Comparison of ENCODE assay signal across 26 cellular contexts in genomic region chr12:54987611-54988231, GRCh38. TPM values are rescaled to one million over a fixed set of nuclear protein-coding genes. Genes with fewer than 3 reads are reported as not detected.
A peak's percentile ranks its signal among the peaks of the same experiment; 100 is the strongest.
DNase-seq lines count a peak whose midpoint lies in the region; ATAC-seq and TF ChIP-seq lines count a peak whose summit lies in the region.
"Had no signal": no experiment of that assay in that cellular context is flagged by ENCODE, and none has a peak within 500 bp of the region (broad histone marks: within the 10 kb centered on the region; RNA-seq: fewer than 3 reads in every experiment).

No MANE protein-coding gene starts in this region.

- WGBS in body of pancreas, 2 donors, result 75 to 83% methylated on average over 4 of the region's 4 CpGs

- no peak for ATAC-seq in naive thymus-derived CD4-positive, alpha-beta T cell
- no peak for ATAC-seq in body of pancreas
- ATAC-seq: SK-N-SH treated with all-trans-retinoic acid at 6 μM for 48 hours had no signal

- no peaks in the 10 kb centered on the region for H3K27me3 Mint-ChIP-seq in activated T-cell treated with anti-CD3 and anti-CD28 coated beads, Interleukin-2, amount 50 U/mL, for 24 hours
- no peaks in the 10 kb centered on the region for H3K27me3 Mint-ChIP-seq in activated T-helper 2 cell treated with anti-CD3 and anti-CD28 coated beads, Interferon-gamma antibody, Interleukin-2, Interleukin-4, amounts not matched to agents 10 μg/mL and 5 μg/mL and 100 μg/mL, durations not matched to agents 14 hours and 24 hours and 36 hours (ENCODE audit: low read depth)
- H3K27me3 Mint-ChIP-seq in naive thymus-derived CD4-positive, alpha-beta T cell, result no peaks in the 10 kb centered on the region
- H3K27me3 Mint-ChIP-seq: activated naive CD4-positive, alpha-beta T cell treated with anti-CD3 and anti-CD28 coated beads, Interleukin-2, amount 10 ng/mL, durations not matched to agents 7 days and 5 days had no signal

- DNase-seq in activated T-cell treated with anti-CD3 and anti-CD28 coated beads, Interleukin-2, amount 50 U/mL, for 24 hours, result no peak
- no peak for DNase-seq in activated T-cell treated with anti-CD3 and anti-CD28 coated beads, Interleukin-2, amount 50 U/mL, for 1 hour
- DNase-seq in activated T-helper 2 cell treated with anti-CD3 and anti-CD28 coated beads, Interferon-gamma antibody, Interleukin-2, Interleukin-4, amounts not matched to agents 10 μg/mL and 5 μg/mL and 100 μg/mL, durations not matched to agents 14 hours and 24 hours and 36 hours (ENCODE audit: low spot score), result no peak
- DNase-seq in naive thymus-derived CD4-positive, alpha-beta T cell, result no peak
- DNase-seq in body of pancreas (no peak), iPS-NIHi7 (ENCODE audit: extremely low spot score) (no peak), cortex of kidney (lab: John Stamatoyannopoulos, UW) (no peak)
- DNase-seq: activated CD4-positive, alpha-beta T cell treated with anti-CD3 and anti-CD28 coated beads for 48 hours; activated naive CD4-positive, alpha-beta T cell treated with anti-CD3 and anti-CD28 coated beads, Interleukin-2, amount 10 ng/mL, durations not matched to agents 7 days and 5 days; effector CD8-positive, alpha-beta T cell; islet precursor cell; stimulated activated CD8-positive, alpha-beta memory T cell treated with anti-CD3 and anti-CD28 coated beads, Interleukin-4, amount 100 ng/mL, for 48 hours had no signal

- H3K36me3 Mint-ChIP-seq in activated T-cell treated with anti-CD3 and anti-CD28 coated beads, Interleukin-2, amount 50 U/mL, for 24 hours (ENCODE audit: low read depth), result peaks cover 21% of the 10 kb centered on the region
- peaks cover 32% of the 10 kb centered on the region for H3K36me3 Mint-ChIP-seq in activated T-helper 2 cell treated with anti-CD3 and anti-CD28 coated beads, Interferon-gamma antibody, Interleukin-2, Interleukin-4, amounts not matched to agents 10 μg/mL and 5 μg/mL and 100 μg/mL, durations not matched to agents 14 hours and 24 hours and 36 hours (ENCODE audit: low read depth)
- peaks cover 3 to 27% (median 17%) of the 10 kb centered on the region in 5 donors for H3K36me3 Mint-ChIP-seq in naive thymus-derived CD4-positive, alpha-beta T cell

- intact Hi-C loops in activated T-helper 2 cell treated with anti-CD3 and anti-CD28 coated beads, Interferon-gamma antibody, Interleukin-2, Interleukin-4, amounts not matched to agents 10 μg/mL and 5 μg/mL and 100 μg/mL, durations not matched to agents 14 hours and 24 hours and 36 hours (cut with micrococcal nuclease), result no loop called here
- intact Hi-C loops in naive thymus-derived CD4-positive, alpha-beta T cell (cut with micrococcal nuclease), result loop anchor here in 1 of 2 donors (10.0 kb wide), 1 partner anchor 573 kb away; the partner anchor contains the start of gene ITGA5
- intact Hi-C loops in body of pancreas (cut with DNase I), result no loop called here

- no peak for TF ChIP-seq POLR2A in body of pancreas (IDR thresholded peaks at IDR 0.05)

- no peak overlapping the region for H3K4me3 ChIP-seq in naive thymus-derived CD4-positive, alpha-beta T cell (ENCODE audit: low read length)
- H3K4me3 ChIP-seq in body of pancreas, result no peak overlapping the region
- H3K4me3 ChIP-seq: esophagus muscularis mucosa, MG63 had no signal

- peaks cover 85% of the 10 kb centered on the region for H3K4me1 Mint-ChIP-seq in activated T-cell treated with anti-CD3 and anti-CD28 coated beads, Interleukin-2, amount 50 U/mL, for 24 hours (ENCODE audit: low read depth)
- peaks cover 69% of the 10 kb centered on the region for H3K4me1 Mint-ChIP-seq in activated T-helper 2 cell treated with anti-CD3 and anti-CD28 coated beads, Interferon-gamma antibody, Interleukin-2, Interleukin-4, amounts not matched to agents 10 μg/mL and 5 μg/mL and 100 μg/mL, durations not matched to agents 14 hours and 24 hours and 36 hours (ENCODE audit: low read depth)
- H3K4me1 Mint-ChIP-seq in naive thymus-derived CD4-positive, alpha-beta T cell, result peaks cover 43 to 77% (median 67%) of the 10 kb centered on the region in 7 donors

- TF ChIP-seq CTCF in body of pancreas (IDR thresholded peaks at IDR 0.05), result no peak

- no peaks in the 10 kb centered on the region for H3K9me3 Mint-ChIP-seq in activated T-cell treated with anti-CD3 and anti-CD28 coated beads, Interleukin-2, amount 50 U/mL, for 24 hours
- H3K9me3 Mint-ChIP-seq in activated T-helper 2 cell treated with anti-CD3 and anti-CD28 coated beads, Interferon-gamma antibody, Interleukin-2, Interleukin-4, amounts not matched to agents 10 μg/mL and 5 μg/mL and 100 μg/mL, durations not matched to agents 14 hours and 24 hours and 36 hours, result peaks cover 7% of the 10 kb centered on the region
- peaks cover 0 to 5% (median 0%) of the 10 kb centered on the region in 11 donors for H3K9me3 Mint-ChIP-seq in naive thymus-derived CD4-positive, alpha-beta T cell

- H3K27ac ChIP-seq in KOPT-K1 (ENCODE audit: low read depth, low read length, poor library complexity, severe bottlenecking) (peak overlapping the region; percentile 94), body of pancreas (no peak overlapping the region)
- peak overlapping the region; percentile 80 for H3K27ac ChIP-seq in naive thymus-derived CD4-positive, alpha-beta T cell (ENCODE audit: low read depth, low read length)

- H3K27me3 ChIP-seq in naive thymus-derived CD4-positive, alpha-beta T cell (ENCODE audit: control insufficient read depth in 2 of 2, insufficient read depth in 2 of 2, low read length in 2 of 2), result no peaks in the 10 kb centered on the region
- H3K27me3 ChIP-seq in body of pancreas, result no peaks in the 10 kb centered on the region
- H3K27me3 ChIP-seq: esophagus muscularis mucosa, MG63 had no signal

- H3K36me3 ChIP-seq in KOPT-K1 (ENCODE audit: insufficient read depth, low read length), result 0 out of 2 replicates have a peak, but pooled peaks cover 3% of the 10 kb centered on the region
- H3K36me3 ChIP-seq in naive thymus-derived CD4-positive, alpha-beta T cell (ENCODE audit: control insufficient read depth in 2 of 3, insufficient read depth in 3 of 3, low read length in 3 of 3), result no peaks in the 10 kb centered on the region
- no peaks in the 10 kb centered on the region for H3K36me3 ChIP-seq in body of pancreas (replicated peaks in 1 of 2; ENCODE audit: insufficient read depth in 1 of 2, low read depth in 2 of 2)
- H3K36me3 ChIP-seq: esophagus muscularis mucosa, MG63 had no signal

- peak overlapping the region; percentile 5 for H3K4me3 Mint-ChIP-seq in activated T-cell treated with anti-CD3 and anti-CD28 coated beads, Interleukin-2, amount 50 U/mL, for 24 hours
- H3K4me3 Mint-ChIP-seq in activated T-helper 2 cell treated with anti-CD3 and anti-CD28 coated beads, Interferon-gamma antibody, Interleukin-2, Interleukin-4, amounts not matched to agents 10 μg/mL and 5 μg/mL and 100 μg/mL, durations not matched to agents 14 hours and 24 hours and 36 hours (ENCODE audit: low read depth), result peak overlapping the region; percentile 43
- peak overlapping the region in 9 of 10 donors; percentile 3 to 66 (median 43) for H3K4me3 Mint-ChIP-seq in naive thymus-derived CD4-positive, alpha-beta T cell
- H3K4me3 Mint-ChIP-seq: activated naive CD4-positive, alpha-beta T cell treated with anti-CD3 and anti-CD28 coated beads, Interleukin-2, amount 10 ng/mL, durations not matched to agents 7 days and 5 days had no signal

- H3K4me1 ChIP-seq in naive thymus-derived CD4-positive, alpha-beta T cell (ENCODE audit: control insufficient read depth in 2 of 2, insufficient read depth in 2 of 2, low read length in 2 of 2), result peaks cover 43 to 57% of the 10 kb centered on the region in 2 donors
- no peaks in the 10 kb centered on the region for H3K4me1 ChIP-seq in body of pancreas

- POLR2A ChIA-PET in naive thymus-derived CD4-positive, alpha-beta T cell (lab: Charles Lee), result interaction anchor here (0.8 to 7.6 kb wide), 6 partner anchors 7 to 238 kb away, joined by 3 to 309 read pairs (median 12); no protein-coding TSS in a partner anchor

- no peaks in the 10 kb centered on the region for H3K9me3 ChIP-seq in KOPT-K1 (ENCODE audit: insufficient read depth, low read length, poor library complexity, severe bottlenecking)
- H3K9me3 ChIP-seq in naive thymus-derived CD4-positive, alpha-beta T cell (ENCODE audit: control insufficient read depth in 2 of 3, low read length in 3 of 3), result no peaks in the 10 kb centered on the region
- H3K9me3 ChIP-seq in body of pancreas, result no peaks in the 10 kb centered on the region
- H3K9me3 ChIP-seq: esophagus muscularis mucosa, MG63 had no signal

- H3K27ac Mint-ChIP-seq in activated T-cell treated with anti-CD3 and anti-CD28 coated beads, Interleukin-2, amount 50 U/mL, for 24 hours, result peak overlapping the region; percentile 72
- H3K27ac Mint-ChIP-seq in activated T-helper 2 cell treated with anti-CD3 and anti-CD28 coated beads, Interferon-gamma antibody, Interleukin-2, Interleukin-4, amounts not matched to agents 10 μg/mL and 5 μg/mL and 100 μg/mL, durations not matched to agents 14 hours and 24 hours and 36 hours, result peak overlapping the region; percentile 64
- H3K27ac Mint-ChIP-seq in naive thymus-derived CD4-positive, alpha-beta T cell, result peak overlapping the region in 8 of 9 donors; percentile 85 to 100 (median 96)
- H3K27ac Mint-ChIP-seq: activated naive CD4-positive, alpha-beta T cell treated with anti-CD3 and anti-CD28 coated beads, Interleukin-2, amount 10 ng/mL, durations not matched to agents 7 days and 5 days had no signal

- CTCF ChIA-PET in naive thymus-derived CD4-positive, alpha-beta T cell (lab: Charles Lee), result interaction anchor here (0.7 to 7.5 kb wide), 5 partner anchors 10 to 83 kb away, joined by 3 to 68 read pairs (median 3); no protein-coding TSS in a partner anchor

RNA-seq across cellular contexts. Expression of gene TESPA1, which starts 3.2 kb away (rescaled TPM):
- total RNA-seq in activated T-helper 2 cell treated with anti-CD3 and anti-CD28 coated beads, Interferon-gamma antibody, Interleukin-2, Interleukin-4, amounts not matched to agents 10 μg/mL and 5 μg/mL and 100 μg/mL, durations not matched to agents 14 hours and 24 hours and 36 hours, result 179 and 186 TPM in 2 replicates
- total RNA-seq in naive thymus-derived CD4-positive, alpha-beta T cell, result 100 to 1,000 TPM; 120 to 301 (median 186) TPM
- 100 to 1,000 TPM; 183 to 314 TPM for polyA plus RNA-seq in naive thymus-derived CD4-positive, alpha-beta T cell
- total RNA-seq in body of pancreas, result not detected
- total RNA-seq: A673, cerebellum, frontal cortex, G401, IMR-90 had no signal
- polyA plus RNA-seq: BJ, IMR-90, neural cell had no signal

RNA-seq across cellular contexts. Expression of gene NEUROD4, which starts 32.1 kb away (rescaled TPM):
- not detected in 2 replicates for total RNA-seq in activated T-helper 2 cell treated with anti-CD3 and anti-CD28 coated beads, Interferon-gamma antibody, Interleukin-2, Interleukin-4, amounts not matched to agents 10 μg/mL and 5 μg/mL and 100 μg/mL, durations not matched to agents 14 hours and 24 hours and 36 hours
- under 1 TPM in 1 of 5 experiments, not detected in 4; 0.11 TPM for total RNA-seq in naive thymus-derived CD4-positive, alpha-beta T cell
- not detected for polyA plus RNA-seq in naive thymus-derived CD4-positive, alpha-beta T cell
- not detected for total RNA-seq in body of pancreas
- total RNA-seq: A673, esophagus muscularis mucosa, G401, IMR-90, lower leg skin, sciatic nerve had no signal
- polyA plus RNA-seq: BJ, IMR-90, neural cell, urinary bladder had no signal

Comparison
In these comparisons a context has a peak if more than half of its experiments do, and no peak if none do; other contexts are left out.
1. H3K27ac ChIP-seq: peak in KOPT-K1 (single experiment) and naive thymus-derived CD4-positive, alpha-beta T cell (single experiment); none in body of pancreas (0 of 4).
2. RNA of gene TESPA1, which starts 3.2 kb away (total RNA-seq): 179 to 186 TPM in activated T-helper 2 cell treated with anti-CD3 and anti-CD28 coated beads, Interferon-gamma antibody, Interleukin-2, Interleukin-4, amounts not matched to agents 10 μg/mL and 5 μg/mL and 100 μg/mL, durations not matched to agents 14 hours and 24 hours and 36 hours and 120 to 301 TPM in naive thymus-derived CD4-positive, alpha-beta T cell; not detected in body of pancreas; every median in the first group is over 10 times any median in the second.
3. Peak in every context shown above with its lines, with median percentiles within 50 percentile points of each other: H3K27ac Mint-ChIP-seq and H3K4me3 Mint-ChIP-seq.